In the genomic region with DNA sequence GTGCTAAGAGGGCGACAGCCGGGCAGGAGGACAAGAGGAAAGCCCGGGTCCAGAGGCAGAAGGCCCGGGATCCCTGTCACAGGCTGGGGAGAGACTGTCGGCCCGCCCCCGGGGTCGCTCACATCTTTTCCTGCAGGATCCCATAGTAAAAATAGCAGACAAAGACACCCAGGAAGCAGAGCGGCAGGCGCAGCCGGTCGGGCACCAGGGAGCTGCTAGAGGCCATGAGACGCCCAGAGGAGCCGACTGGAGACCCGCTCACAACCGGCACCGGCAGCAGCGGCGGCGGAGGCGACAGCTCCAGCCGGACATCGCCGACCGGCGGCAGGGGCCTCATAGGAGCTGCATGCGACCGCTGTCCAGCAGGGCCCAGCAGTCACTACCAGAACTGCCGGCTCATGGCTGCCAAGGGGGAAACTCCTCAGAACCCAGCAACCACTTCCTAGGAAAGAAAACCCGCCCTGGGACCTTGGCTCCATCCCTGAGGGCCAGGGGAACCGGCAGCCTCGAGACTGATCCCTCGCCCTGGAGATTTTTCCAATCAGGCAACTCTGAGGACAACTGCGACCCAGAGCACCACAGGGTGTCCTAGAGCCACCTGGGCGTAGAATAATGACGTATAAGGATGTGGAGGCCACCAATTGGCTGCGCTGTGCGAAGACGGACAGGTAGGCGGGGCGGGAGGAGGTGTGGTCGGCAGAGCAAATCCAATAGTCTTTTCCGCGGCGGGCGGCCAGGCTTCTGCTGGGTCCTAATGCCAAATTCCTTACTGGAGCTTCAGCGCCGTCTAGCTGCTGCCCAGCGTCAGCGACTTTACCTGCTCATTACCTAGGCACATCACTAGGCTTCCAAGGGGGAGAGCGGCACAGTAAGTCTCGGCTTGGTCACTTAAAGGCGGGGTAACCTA, we compare ENCODE assay signal across 1 cellular context.
A peak's percentile ranks its signal among the peaks of the same experiment; 100 is the strongest.
TF ChIP-seq lines count a peak whose summit lies in the region.

A gene with protein sequence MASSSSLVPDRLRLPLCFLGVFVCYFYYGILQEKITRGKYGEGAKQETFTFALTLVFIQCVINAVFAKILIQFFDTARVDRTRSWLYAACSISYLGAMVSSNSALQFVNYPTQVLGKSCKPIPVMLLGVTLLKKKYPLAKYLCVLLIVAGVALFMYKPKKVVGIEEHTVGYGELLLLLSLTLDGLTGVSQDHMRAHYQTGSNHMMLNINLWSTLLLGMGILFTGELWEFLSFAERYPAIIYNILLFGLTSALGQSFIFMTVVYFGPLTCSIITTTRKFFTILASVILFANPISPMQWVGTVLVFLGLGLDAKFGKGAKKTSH (minus strand): TSS at position 357 of the 907 bp plus-strand sequence. CDS start 131 bp downstream, at position 226.

TF ChIP-seq in HepG2, 621 proteins besides CTCF, POLR2A, EP300 and RAD21 (continued from another document and continues in another):
- TF ChIP-seq, protein P1, sequence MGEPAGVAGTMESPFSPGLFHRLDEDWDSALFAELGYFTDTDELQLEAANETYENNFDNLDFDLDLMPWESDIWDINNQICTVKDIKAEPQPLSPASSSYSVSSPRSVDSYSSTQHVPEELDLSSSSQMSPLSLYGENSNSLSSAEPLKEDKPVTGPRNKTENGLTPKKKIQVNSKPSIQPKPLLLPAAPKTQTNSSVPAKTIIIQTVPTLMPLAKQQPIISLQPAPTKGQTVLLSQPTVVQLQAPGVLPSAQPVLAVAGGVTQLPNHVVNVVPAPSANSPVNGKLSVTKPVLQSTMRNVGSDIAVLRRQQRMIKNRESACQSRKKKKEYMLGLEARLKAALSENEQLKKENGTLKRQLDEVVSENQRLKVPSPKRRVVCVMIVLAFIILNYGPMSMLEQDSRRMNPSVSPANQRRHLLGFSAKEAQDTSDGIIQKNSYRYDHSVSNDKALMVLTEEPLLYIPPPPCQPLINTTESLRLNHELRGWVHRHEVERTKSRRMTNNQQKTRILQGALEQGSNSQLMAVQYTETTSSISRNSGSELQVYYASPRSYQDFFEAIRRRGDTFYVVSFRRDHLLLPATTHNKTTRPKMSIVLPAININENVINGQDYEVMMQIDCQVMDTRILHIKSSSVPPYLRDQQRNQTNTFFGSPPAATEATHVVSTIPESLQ (CRISPR knock-in tag; conservative IDR thresholded peaks at IDR 0.05): 0 out of 2 replicates have a peak, but pooled peaks have one; percentile 8
- TF ChIP-seq MEIS2 (CRISPR knock-in tag; IDR thresholded peaks at IDR 0.05) (peak; percentile 28), ZKSCAN8 (CRISPR knock-in tag; IDR thresholded peaks at IDR 0.05; ENCODE audit: borderline replicate concordance) (peak; percentile 83; the same call in 1 of the 2 replicates), FOXJ3 (CRISPR knock-in tag; IDR thresholded peaks at IDR 0.05; ENCODE audit: borderline replicate concordance) (peak; percentile 43; the same call in 1 of the 2 replicates), GATAD2A (CRISPR knock-in tag; IDR thresholded peaks at IDR 0.05) (peak; percentile 71; the same call in 1 of the 2 replicates), CBX5 (CRISPR knock-in tag; IDR thresholded peaks at IDR 0.05; ENCODE audit: borderline replicate concordance) (peak; percentile 85; the same call in 1 of the 2 replicates), JDP2 (CRISPR knock-in tag; IDR thresholded peaks at IDR 0.05; ENCODE audit: borderline replicate concordance) (no peak), ZNF577 (CRISPR knock-in tag; IDR thresholded peaks at IDR 0.05; ENCODE audit: borderline replicate concordance, low read depth) (no peak), HOXA7 (CRISPR knock-in tag; IDR thresholded peaks at IDR 0.05) (no peak), SAFB2 (CRISPR knock-in tag; IDR thresholded peaks at IDR 0.05; ENCODE audit: borderline replicate concordance, low read depth) (peak; percentile 38; the same call in 1 of the 2 replicates), ZNF598 (CRISPR knock-in tag; IDR thresholded peaks at IDR 0.05; ENCODE audit: borderline replicate concordance) (peak; percentile 83), ZIK1 (CRISPR knock-in tag; IDR thresholded peaks at IDR 0.05; ENCODE audit: borderline replicate concordance, low read depth) (peak; percentile 16; the same call in 1 of the 2 replicates), TP53 (CRISPR knock-in tag; conservative IDR thresholded peaks at IDR 0.05) (no peak), ZNF773 (CRISPR knock-in tag; IDR thresholded peaks at IDR 0.05; ENCODE audit: borderline replicate concordance) (no peak), NBN (conservative IDR thresholded peaks at IDR 0.05) (no peak), PHF20 (CRISPR knock-in tag; IDR thresholded peaks at IDR 0.05) (peak; percentile 98), SMAD9 (CRISPR knock-in tag; IDR thresholded peaks at IDR 0.05) (0 out of 2 replicates have a peak, but pooled peaks have one; percentile 15), ZNF496 (CRISPR knock-in tag; IDR thresholded peaks at IDR 0.05; ENCODE audit: insufficient replicate concordance) (no peak), CHCHD3 (CRISPR knock-in tag; IDR thresholded peaks at IDR 0.05) (no peak)
- TF ChIP-seq, protein P2, sequence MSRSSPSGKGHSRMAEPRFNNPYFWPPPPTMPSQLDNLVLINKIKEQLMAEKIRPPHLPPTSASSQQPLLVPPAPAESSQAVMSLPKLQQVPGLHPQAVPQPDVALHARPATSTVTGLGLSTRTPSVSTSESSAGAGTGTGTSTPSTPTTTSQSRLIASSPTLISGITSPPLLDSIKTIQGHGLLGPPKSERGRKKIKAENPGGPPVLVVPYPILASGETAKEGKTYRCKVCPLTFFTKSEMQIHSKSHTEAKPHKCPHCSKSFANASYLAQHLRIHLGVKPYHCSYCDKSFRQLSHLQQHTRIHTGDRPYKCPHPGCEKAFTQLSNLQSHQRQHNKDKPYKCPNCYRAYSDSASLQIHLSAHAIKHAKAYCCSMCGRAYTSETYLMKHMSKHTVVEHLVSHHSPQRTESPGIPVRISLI (CRISPR knock-in tag; IDR thresholded peaks at IDR 0.05; ENCODE audit: borderline replicate concordance): peak; percentile 36; the same call in 1 of the 2 replicates
- TF ChIP-seq, protein P3, sequence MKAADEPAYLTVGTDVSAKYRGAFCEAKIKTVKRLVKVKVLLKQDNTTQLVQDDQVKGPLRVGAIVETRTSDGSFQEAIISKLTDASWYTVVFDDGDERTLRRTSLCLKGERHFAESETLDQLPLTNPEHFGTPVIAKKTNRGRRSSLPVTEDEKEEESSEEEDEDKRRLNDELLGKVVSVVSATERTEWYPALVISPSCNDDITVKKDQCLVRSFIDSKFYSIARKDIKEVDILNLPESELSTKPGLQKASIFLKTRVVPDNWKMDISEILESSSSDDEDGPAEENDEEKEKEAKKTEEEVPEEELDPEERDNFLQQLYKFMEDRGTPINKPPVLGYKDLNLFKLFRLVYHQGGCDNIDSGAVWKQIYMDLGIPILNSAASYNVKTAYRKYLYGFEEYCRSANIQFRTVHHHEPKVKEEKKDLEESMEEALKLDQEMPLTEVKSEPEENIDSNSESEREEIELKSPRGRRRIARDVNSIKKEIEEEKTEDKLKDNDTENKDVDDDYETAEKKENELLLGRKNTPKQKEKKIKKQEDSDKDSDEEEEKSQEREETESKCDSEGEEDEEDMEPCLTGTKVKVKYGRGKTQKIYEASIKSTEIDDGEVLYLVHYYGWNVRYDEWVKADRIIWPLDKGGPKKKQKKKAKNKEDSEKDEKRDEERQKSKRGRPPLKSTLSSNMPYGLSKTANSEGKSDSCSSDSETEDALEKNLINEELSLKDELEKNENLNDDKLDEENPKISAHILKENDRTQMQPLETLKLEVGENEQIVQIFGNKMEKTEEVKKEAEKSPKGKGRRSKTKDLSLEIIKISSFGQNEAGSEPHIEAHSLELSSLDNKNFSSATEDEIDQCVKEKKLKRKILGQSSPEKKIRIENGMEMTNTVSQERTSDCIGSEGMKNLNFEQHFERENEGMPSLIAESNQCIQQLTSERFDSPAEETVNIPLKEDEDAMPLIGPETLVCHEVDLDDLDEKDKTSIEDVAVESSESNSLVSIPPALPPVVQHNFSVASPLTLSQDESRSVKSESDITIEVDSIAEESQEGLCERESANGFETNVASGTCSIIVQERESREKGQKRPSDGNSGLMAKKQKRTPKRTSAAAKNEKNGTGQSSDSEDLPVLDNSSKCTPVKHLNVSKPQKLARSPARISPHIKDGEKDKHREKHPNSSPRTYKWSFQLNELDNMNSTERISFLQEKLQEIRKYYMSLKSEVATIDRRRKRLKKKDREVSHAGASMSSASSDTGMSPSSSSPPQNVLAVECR (CRISPR knock-in tag; IDR thresholded peaks at IDR 0.05; ENCODE audit: borderline replicate concordance): peak; percentile 92
- TF ChIP-seq, protein P4, sequence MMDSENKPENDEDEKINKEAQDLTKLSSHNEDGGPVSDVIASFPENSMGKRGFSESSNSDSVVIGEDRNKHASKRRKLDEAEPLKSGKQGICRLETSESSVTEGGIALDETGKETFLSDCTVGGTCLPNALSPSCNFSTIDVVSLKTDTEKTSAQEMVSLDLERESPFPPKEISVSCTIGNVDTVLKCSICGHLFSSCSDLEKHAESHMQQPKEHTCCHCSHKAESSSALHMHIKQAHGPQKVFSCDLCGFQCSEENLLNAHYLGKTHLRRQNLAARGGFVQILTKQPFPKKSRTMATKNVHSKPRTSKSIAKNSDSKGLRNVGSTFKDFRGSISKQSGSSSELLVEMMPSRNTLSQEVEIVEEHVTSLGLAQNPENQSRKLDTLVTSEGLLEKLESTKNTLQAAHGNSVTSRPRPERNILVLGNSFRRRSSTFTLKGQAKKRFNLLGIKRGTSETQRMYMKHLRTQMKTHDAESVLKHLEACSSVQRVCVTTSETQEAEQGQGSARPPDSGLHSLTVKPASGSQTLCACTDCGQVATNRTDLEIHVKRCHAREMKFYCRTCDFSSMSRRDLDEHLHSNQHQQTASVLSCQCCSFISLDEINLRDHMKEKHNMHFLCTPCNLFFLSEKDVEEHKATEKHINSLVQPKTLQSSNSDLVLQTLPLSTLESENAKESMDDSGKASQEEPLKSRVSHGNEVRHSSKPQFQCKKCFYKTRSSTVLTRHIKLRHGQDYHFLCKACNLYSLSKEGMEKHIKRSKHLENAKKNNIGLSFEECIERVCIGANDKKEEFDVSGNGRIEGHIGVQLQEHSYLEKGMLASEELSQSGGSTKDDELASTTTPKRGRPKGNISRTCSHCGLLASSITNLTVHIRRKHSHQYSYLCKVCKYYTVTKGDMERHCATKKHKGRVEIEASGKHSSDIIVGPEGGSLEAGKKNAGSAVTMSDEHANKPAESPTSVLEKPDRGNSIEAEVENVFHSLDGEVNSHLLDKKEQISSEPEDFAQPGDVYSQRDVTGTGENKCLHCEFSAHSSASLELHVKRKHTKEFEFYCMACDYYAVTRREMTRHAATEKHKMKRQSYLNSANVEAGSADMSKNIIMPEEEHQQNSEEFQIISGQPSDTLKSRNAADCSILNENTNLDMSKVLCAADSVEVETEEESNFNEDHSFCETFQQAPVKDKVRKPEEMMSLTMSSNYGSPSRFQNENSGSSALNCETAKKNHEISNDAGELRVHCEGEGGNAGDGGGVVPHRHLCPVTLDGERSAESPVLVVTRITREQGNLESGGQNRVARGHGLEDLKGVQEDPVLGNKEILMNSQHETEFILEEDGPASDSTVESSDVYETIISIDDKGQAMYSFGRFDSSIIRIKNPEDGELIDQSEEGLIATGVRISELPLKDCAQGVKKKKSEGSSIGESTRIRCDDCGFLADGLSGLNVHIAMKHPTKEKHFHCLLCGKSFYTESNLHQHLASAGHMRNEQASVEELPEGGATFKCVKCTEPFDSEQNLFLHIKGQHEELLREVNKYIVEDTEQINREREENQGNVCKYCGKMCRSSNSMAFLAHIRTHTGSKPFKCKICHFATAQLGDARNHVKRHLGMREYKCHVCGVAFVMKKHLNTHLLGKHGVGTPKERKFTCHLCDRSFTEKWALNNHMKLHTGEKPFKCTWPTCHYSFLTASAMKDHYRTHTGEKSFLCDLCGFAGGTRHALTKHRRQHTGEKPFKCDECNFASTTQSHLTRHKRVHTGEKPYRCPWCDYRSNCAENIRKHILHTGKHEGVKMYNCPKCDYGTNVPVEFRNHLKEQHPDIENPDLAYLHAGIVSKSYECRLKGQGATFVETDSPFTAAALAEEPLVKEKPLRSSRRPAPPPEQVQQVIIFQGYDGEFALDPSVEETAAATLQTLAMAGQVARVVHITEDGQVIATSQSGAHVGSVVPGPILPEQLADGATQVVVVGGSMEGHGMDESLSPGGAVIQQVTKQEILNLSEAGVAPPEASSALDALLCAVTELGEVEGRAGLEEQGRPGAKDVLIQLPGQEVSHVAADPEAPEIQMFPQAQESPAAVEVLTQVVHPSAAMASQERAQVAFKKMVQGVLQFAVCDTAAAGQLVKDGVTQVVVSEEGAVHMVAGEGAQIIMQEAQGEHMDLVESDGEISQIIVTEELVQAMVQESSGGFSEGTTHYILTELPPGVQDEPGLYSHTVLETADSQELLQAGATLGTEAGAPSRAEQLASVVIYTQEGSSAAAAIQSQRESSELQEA (CRISPR knock-in tag; IDR thresholded peaks at IDR 0.05; ENCODE audit: not compliant biosample characterization): peak; percentile 84
- TF ChIP-seq, protein P5, sequence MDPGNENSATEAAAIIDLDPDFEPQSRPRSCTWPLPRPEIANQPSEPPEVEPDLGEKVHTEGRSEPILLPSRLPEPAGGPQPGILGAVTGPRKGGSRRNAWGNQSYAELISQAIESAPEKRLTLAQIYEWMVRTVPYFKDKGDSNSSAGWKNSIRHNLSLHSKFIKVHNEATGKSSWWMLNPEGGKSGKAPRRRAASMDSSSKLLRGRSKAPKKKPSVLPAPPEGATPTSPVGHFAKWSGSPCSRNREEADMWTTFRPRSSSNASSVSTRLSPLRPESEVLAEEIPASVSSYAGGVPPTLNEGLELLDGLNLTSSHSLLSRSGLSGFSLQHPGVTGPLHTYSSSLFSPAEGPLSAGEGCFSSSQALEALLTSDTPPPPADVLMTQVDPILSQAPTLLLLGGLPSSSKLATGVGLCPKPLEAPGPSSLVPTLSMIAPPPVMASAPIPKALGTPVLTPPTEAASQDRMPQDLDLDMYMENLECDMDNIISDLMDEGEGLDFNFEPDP (CRISPR knock-in tag; conservative IDR thresholded peaks at IDR 0.05): 0 out of 2 replicates have a peak, but pooled peaks have one; percentile 95
- TF ChIP-seq, protein P6, sequence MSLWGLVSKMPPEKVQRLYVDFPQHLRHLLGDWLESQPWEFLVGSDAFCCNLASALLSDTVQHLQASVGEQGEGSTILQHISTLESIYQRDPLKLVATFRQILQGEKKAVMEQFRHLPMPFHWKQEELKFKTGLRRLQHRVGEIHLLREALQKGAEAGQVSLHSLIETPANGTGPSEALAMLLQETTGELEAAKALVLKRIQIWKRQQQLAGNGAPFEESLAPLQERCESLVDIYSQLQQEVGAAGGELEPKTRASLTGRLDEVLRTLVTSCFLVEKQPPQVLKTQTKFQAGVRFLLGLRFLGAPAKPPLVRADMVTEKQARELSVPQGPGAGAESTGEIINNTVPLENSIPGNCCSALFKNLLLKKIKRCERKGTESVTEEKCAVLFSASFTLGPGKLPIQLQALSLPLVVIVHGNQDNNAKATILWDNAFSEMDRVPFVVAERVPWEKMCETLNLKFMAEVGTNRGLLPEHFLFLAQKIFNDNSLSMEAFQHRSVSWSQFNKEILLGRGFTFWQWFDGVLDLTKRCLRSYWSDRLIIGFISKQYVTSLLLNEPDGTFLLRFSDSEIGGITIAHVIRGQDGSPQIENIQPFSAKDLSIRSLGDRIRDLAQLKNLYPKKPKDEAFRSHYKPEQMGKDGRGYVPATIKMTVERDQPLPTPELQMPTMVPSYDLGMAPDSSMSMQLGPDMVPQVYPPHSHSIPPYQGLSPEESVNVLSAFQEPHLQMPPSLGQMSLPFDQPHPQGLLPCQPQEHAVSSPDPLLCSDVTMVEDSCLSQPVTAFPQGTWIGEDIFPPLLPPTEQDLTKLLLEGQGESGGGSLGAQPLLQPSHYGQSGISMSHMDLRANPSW (CRISPR knock-in tag; IDR thresholded peaks at IDR 0.05; ENCODE audit: borderline replicate concordance): no peak; the same call in 1 of the 2 replicates
- TF ChIP-seq, protein P7, sequence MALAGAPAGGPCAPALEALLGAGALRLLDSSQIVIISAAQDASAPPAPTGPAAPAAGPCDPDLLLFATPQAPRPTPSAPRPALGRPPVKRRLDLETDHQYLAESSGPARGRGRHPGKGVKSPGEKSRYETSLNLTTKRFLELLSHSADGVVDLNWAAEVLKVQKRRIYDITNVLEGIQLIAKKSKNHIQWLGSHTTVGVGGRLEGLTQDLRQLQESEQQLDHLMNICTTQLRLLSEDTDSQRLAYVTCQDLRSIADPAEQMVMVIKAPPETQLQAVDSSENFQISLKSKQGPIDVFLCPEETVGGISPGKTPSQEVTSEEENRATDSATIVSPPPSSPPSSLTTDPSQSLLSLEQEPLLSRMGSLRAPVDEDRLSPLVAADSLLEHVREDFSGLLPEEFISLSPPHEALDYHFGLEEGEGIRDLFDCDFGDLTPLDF (CRISPR knock-in tag; IDR thresholded peaks at IDR 0.05): no peak
